Comparison of ENCODE assay signal across 22 cellular contexts in the genomic region with DNA sequence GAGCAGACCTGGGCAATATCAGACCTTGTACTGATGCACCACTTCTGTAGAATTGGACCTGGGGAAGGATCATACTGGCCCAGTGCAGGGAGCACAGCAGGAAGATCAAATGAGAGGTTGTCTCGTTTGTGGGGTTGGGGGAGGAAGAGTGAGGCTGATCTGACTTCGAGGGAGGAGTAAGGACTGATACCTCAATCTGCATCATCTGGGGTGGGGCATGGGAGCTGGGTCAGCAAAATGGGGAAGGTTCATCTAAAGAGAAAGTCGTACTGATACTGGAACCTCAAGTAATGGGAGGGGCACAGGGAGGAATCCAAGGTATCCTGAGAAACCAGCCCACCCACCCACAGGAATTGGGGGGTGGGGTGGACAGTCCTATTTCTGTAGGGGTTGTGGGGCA. TPM values are rescaled to one million over a fixed set of nuclear protein-coding genes. Genes with fewer than 3 reads are reported as not detected.
DNase-seq lines count a peak whose midpoint lies in the region; FAIRE-seq and TF ChIP-seq lines count a peak whose summit lies in the region.
"Had no signal": no experiment of that assay in that cellular context is flagged by ENCODE, and none has a peak within 500 bp of the region (broad histone marks: within the 10 kb centered on the region; RNA-seq: fewer than 3 reads in every experiment).

No MANE protein-coding gene starts in this region.

- H3K4me1 Mint-ChIP-seq in nephron progenitor cell: peaks cover 42% of the 10 kb centered on the region

- H3K18ac ChIP-seq in H1 (ENCODE audit: extremely low read depth, low read length): no peak overlapping the region

- no peak for TF ChIP-seq RAD21 in H1 (IDR thresholded peaks at IDR 0.05 in 1 of 2, conservative IDR thresholded peaks at IDR 0.05 in 1 of 2; ENCODE audit: low read depth in 2 of 2, low read length in 2 of 2)

- H3K23ac ChIP-seq in H1 (ENCODE audit: insufficient read length): no peak overlapping the region

- intact Hi-C loops in vagina (cut with DNase I): no loop called here

- no peak overlapping the region for H3K27ac Mint-ChIP-seq in nephron progenitor cell

- DNase-seq in H1 (ENCODE audit: low read depth in 1 of 2, low spot score in 2 of 2) (no peak), nephron progenitor cell (no peak), NCI-H2081 (lab: John Stamatoyannopoulos, UW) (no peak), brain microvascular endothelial cell (no peak), vagina (ENCODE audit: extremely low spot score in 2 of 2) (no peak)
- DNase-seq: activated CD4-positive, alpha-beta T cell treated with anti-CD3 and anti-CD28 coated beads, Interleukin-2, amount 50 U/mL, for 1 hour; activated CD8-positive, alpha-beta memory T cell treated with anti-CD3 and anti-CD28 coated beads, Interleukin-2, amount 50 U/mL, for 48 hours; activated gamma-delta T cell; Caco-2; dorsolateral prefrontal cortex; KBM-7; MV-4-11; NCI-H1694; NCI-H69; stimulated activated CD4-positive, alpha-beta T cell treated with anti-CD3 and anti-CD28 coated beads, Interleukin-4, amount 100 ng/mL, for 1 hour had no signal

- no peak overlapping the region for H3K27ac ChIP-seq in HUES6 (ENCODE audit: low read depth, low read length)
- H3K27ac ChIP-seq in H1 (ENCODE audit: low read depth, low read length): no peak overlapping the region
- no peak overlapping the region for H3K27ac ChIP-seq in brain microvascular endothelial cell
- no peak overlapping the region for H3K27ac ChIP-seq in vagina
- H3K27ac ChIP-seq: dorsolateral prefrontal cortex, neutrophil, RWPE1, upper lobe of left lung had no signal

- CTCF ChIA-PET in H1 (lab: Charles Lee; ENCODE audit: partially characterized antibody): interaction anchor here (1.2 to 1.8 kb wide), 3 partner anchors 32 to 279 kb away, joined by 3 to 7 read pairs (median 5); no protein-coding TSS in a partner anchor

- H3K9me3 ChIP-seq in ES-I3 (ENCODE audit: control insufficient read depth, insufficient read depth, low read length) (no peaks in the 10 kb centered on the region), HUES6 (ENCODE audit: control insufficient read depth, insufficient read depth, low read depth, low read length) (no peaks in the 10 kb centered on the region), H1 (ENCODE audit: insufficient read depth in 2 of 2, low read depth in 1 of 2, low read length in 1 of 2) (no peaks in the 10 kb centered on the region), vagina (no peaks in the 10 kb centered on the region)
- H3K9me3 ChIP-seq: Caco-2, neutrophil, upper lobe of left lung had no signal

- H2BK5ac ChIP-seq in H1 (ENCODE audit: low read depth, low read length): no peak overlapping the region

- H3K56ac ChIP-seq in H1 (replicated peaks; ENCODE audit: insufficient read length, low read depth, low read length): no peak overlapping the region

- TF ChIP-seq POLR2A in H1 (IDR thresholded peaks at IDR 0.05; ENCODE audit: control extremely low read depth in 1 of 2, low read depth in 2 of 2, low read length in 2 of 2): no peak
- TF ChIP-seq POLR2A in vagina (IDR thresholded peaks at IDR 0.05): no peak

- H3K27me3 Mint-ChIP-seq in nephron progenitor cell (ENCODE audit: low read depth, poor library complexity): peaks cover 91% of the 10 kb centered on the region

- no peak overlapping the region for H3K4ac ChIP-seq in H1 (replicated peaks; ENCODE audit: insufficient read length, low read depth, low read length)

- H2BK120ac ChIP-seq in H1 (replicated peaks; ENCODE audit: low read depth, low read length): no peak overlapping the region

- H3K9ac ChIP-seq in ES-I3 (ENCODE audit: low read depth, low read length) (peak overlapping the region; percentile 41; the same call in 1 of the 2 replicates), HUES6 (ENCODE audit: low read length) (no peak overlapping the region), H1 (replicated peaks in 1 of 4; ENCODE audit: extremely low read depth in 1 of 4, low read depth in 3 of 4, low read length in 3 of 4) (peak overlapping the region in 1 of 4 experiments; percentile 33; a peak in 1 of 7 replicates)

- TF ChIP-seq CTCF in H1 (IDR thresholded peaks at IDR 0.05; ENCODE audit: control extremely low read depth in 1 of 3, insufficient read depth in 1 of 3, low read depth in 1 of 3, low read length in 3 of 3): no peak
- no peak for TF ChIP-seq CTCF in nephron progenitor cell (IDR thresholded peaks at IDR 0.05)
- TF ChIP-seq CTCF in brain microvascular endothelial cell (IDR thresholded peaks at IDR 0.05; ENCODE audit: low read depth, low read length, missing control alignments): no peak
- TF ChIP-seq CTCF in vagina (IDR thresholded peaks at IDR 0.05): no peak

- H3K4me3 ChIP-seq in HUES6 (ENCODE audit: low read depth, low read length) (peak overlapping the region; percentile 43), H1 (ENCODE audit: extremely low read depth in 1 of 4, insufficient read depth in 2 of 4, low read depth in 3 of 4, low read length in 4 of 4) (peak overlapping the region; percentile 12 to 58 (median 18); a peak in 5 of 8 replicates), brain microvascular endothelial cell (ENCODE audit: low read depth, low read length) (no peak overlapping the region), vagina (no peak overlapping the region)
- H3K4me3 ChIP-seq: upper lobe of left lung had no signal

- peaks cover 13% of the 10 kb centered on the region for H3K9me3 Mint-ChIP-seq in nephron progenitor cell

- TF ChIP-seq EP300 in H1 (IDR thresholded peaks at IDR 0.05; ENCODE audit: borderline replicate concordance in 1 of 2, low read depth in 2 of 2, low read length in 2 of 2): no peak

- H3K4me1 ChIP-seq in ES-I3 (ENCODE audit: insufficient read depth, low read length): peaks cover 14% of the 10 kb centered on the region
- peaks cover 33% of the 10 kb centered on the region for H3K4me1 ChIP-seq in HUES6 (ENCODE audit: control insufficient read depth, insufficient read depth, low read length)
- H3K4me1 ChIP-seq in H1 (replicated peaks in 1 of 4; ENCODE audit: control insufficient read depth in 3 of 4, insufficient read depth in 4 of 4, low read length in 3 of 4): peaks cover 10 to 30% (median 14%) of the 10 kb centered on the region in 4 experiments; a peak in 6 of 7 replicates
- H3K4me1 ChIP-seq in vagina: peaks cover 56% of the 10 kb centered on the region

- H2AK5ac ChIP-seq in H1 (ENCODE audit: low read depth, low read length): 0 out of 2 replicates have a peak overlapping the region, but pooled peaks have one; percentile 65

- peaks cover 36% of the 10 kb centered on the region for H3K36me3 Mint-ChIP-seq in nephron progenitor cell (ENCODE audit: low read depth)

- H3K27me3 ChIP-seq in HUES6 (ENCODE audit: control insufficient read depth, insufficient read depth, low read length) (peaks cover 70% of the 10 kb centered on the region), H1 (replicated peaks in 1 of 4; ENCODE audit: control insufficient read depth in 3 of 4, extremely low read depth in 1 of 4, insufficient read depth in 3 of 4, low read length in 3 of 4) (peaks cover 39 to 61% (median 57%) of the 10 kb centered on the region in 4 experiments), brain microvascular endothelial cell (replicated peaks) (peaks cover 45% of the 10 kb centered on the region), vagina (no peaks in the 10 kb centered on the region)

- no peaks in the 10 kb centered on the region for H3K79me1 ChIP-seq in H1 (ENCODE audit: low read depth, low read length)

- peak overlapping the region; percentile 75; the same call in 1 of the 2 replicates for H2BK12ac ChIP-seq in H1 (ENCODE audit: low read depth, low read length)

- H3K4me2 ChIP-seq in H1 (ENCODE audit: insufficient read depth in 1 of 2, low read depth in 2 of 2, low read length in 2 of 2): peak overlapping the region; percentile 76 to 81

- POLR2A ChIA-PET in H1 (lab: Charles Lee; ENCODE audit: partially characterized antibody): interaction anchor here (3.2 kb wide), 1 partner anchor 11 kb away, joined by 21 read pairs; the partner anchor contains the start of gene POLR1H

- 71% methylated on average over 3 of the region's 3 CpGs; no CpG with 5 or more reads in 1 of the 2 experiments for WGBS in H1 (ENCODE audit: extremely low coverage in 1 of 2, insufficient coverage in 1 of 2, insufficient read length in 1 of 2, insufficient replicate concordance in 2 of 2, low coverage in 1 of 2, low lambda C conversion rate in 2 of 2, missing lambda C conversion rate in 1 of 2), 2 experiments

- no peak for FAIRE-seq in H1 (lab: Jason Lieb, UNC)

- in situ Hi-C loops in brain microvascular endothelial cell (cut with HindIII; ENCODE audit: low pct_ligation_motif_present, low sequenced_read_pairs): no loop called here

- no peaks in the 10 kb centered on the region for H3K79me2 ChIP-seq in H1 (ENCODE audit: control insufficient read depth in 1 of 2, insufficient read depth in 2 of 2, low read length in 2 of 2)

- peaks cover 26% of the 10 kb centered on the region for H3K23me2 ChIP-seq in H1 (ENCODE audit: low read depth, low read length)

- H4K20me1 ChIP-seq in H1 (replicated peaks in 1 of 2; ENCODE audit: control insufficient read depth in 1 of 2, insufficient read depth in 2 of 2, low read length in 2 of 2): no peaks in the 10 kb centered on the region

- peak overlapping the region; percentile 68 for H3K4me3 Mint-ChIP-seq in nephron progenitor cell

- H4K8ac ChIP-seq in H1 (ENCODE audit: extremely low read depth, insufficient read depth, low read length): no peak overlapping the region

- H3K14ac ChIP-seq in H1 (ENCODE audit: insufficient read length): no peak overlapping the region

- H2BK15ac ChIP-seq in H1 (ENCODE audit: low read length): no peak overlapping the region; the same call in 1 of the 2 replicates

- H2BK20ac ChIP-seq in H1 (ENCODE audit: low read length): no peak overlapping the region

- no peak overlapping the region for H4K91ac ChIP-seq in H1 (replicated peaks; ENCODE audit: insufficient read length, low read length)

- H2AFZ ChIP-seq in H1 (ENCODE audit: low read length): no peak overlapping the region

- H4K5ac ChIP-seq in H1 (ENCODE audit: insufficient read length, low read depth, low read length): no peak overlapping the region

- H3K36me3 ChIP-seq in ES-I3 (ENCODE audit: insufficient read depth, low read length): no peaks in the 10 kb centered on the region
- 0 out of 2 replicates have a peak, but pooled peaks cover 3% of the 10 kb centered on the region for H3K36me3 ChIP-seq in HUES6 (ENCODE audit: control insufficient read depth, insufficient read depth, low read length)
- H3K36me3 ChIP-seq in H1 (ENCODE audit: control insufficient read depth in 2 of 4, insufficient read depth in 4 of 4, low read length in 3 of 4): no peaks in the 10 kb centered on the region
- no peaks in the 10 kb centered on the region for H3K36me3 ChIP-seq in brain microvascular endothelial cell (replicated peaks)
- H3K36me3 ChIP-seq in vagina: peaks cover 0 to 9% of the 10 kb centered on the region in 2 donors

RNA-seq across cellular contexts. Expression of gene RNF39, which starts 3.7 kb away (rescaled TPM):
- 1.4 and 1.7 TPM in 2 replicates for total RNA-seq in H1 (2021; fragmentation: NEBNext Ultra II Directional; extraction: Animal tissue kit (Norgen Biotek cat#: 25700))
- 2.3 TPM in 2 replicates for polyA plus RNA-seq in H1 (2011; rRNA removed)
- 1.6 TPM for polyA plus RNA-seq in H1 (2011; cell fraction: cytosol; rRNA removed)
- 1.5 TPM for polyA plus RNA-seq in H1 (2011; cell fraction: nucleus; rRNA removed)
- 1.2 to 1.6 TPM (median 1.5 TPM) in 4 replicates for polyA plus RNA-seq in H1 (2012, experiment 1 of 2)
- 1.4 TPM for polyA plus RNA-seq in H1 (2012, experiment 2 of 2)
- polyA plus RNA-seq in H1 (2013, experiment 1 of 2): 0.83 TPM
- polyA plus RNA-seq in H1 (2013, experiment 2 of 2): 1.2 TPM
- 0.39 and 0.54 TPM in 2 replicates for polyA minus RNA-seq in H1 (2011; rRNA and poly(A)+ RNA removed)
- polyA minus RNA-seq in H1 (2011; cell fraction: cytosol; rRNA and poly(A)+ RNA removed): 0.51 TPM
- 0.40 TPM for polyA minus RNA-seq in H1 (2011; cell fraction: nucleus; rRNA and poly(A)+ RNA removed)
- 18.2 TPM for total RNA-seq in vagina
- total RNA-seq: cardiac septum had no signal

RNA-seq across cellular contexts. Expression of gene PPP1R11, which starts 4.9 kb away (rescaled TPM):
- total RNA-seq in H1 (2021; fragmentation: NEBNext Ultra II Directional; extraction: Animal tissue kit (Norgen Biotek cat#: 25700)): 26.1 and 26.3 TPM in 2 replicates
- 28.0 and 32.8 TPM in 2 replicates for polyA plus RNA-seq in H1 (2011; rRNA removed)
- 23.2 TPM for polyA plus RNA-seq in H1 (2011; cell fraction: cytosol; rRNA removed)
- 14.0 TPM for polyA plus RNA-seq in H1 (2011; cell fraction: nucleus; rRNA removed)
- 24.7 to 28.8 TPM (median 26.1 TPM) in 4 replicates for polyA plus RNA-seq in H1 (2012, experiment 1 of 2)
- 37.7 TPM for polyA plus RNA-seq in H1 (2012, experiment 2 of 2)
- polyA plus RNA-seq in H1 (2013, experiment 1 of 2): 29.4 TPM
- 29.7 TPM for polyA plus RNA-seq in H1 (2013, experiment 2 of 2)
- polyA minus RNA-seq in H1 (2011; rRNA and poly(A)+ RNA removed): 18.2 and 18.6 TPM in 2 replicates
- polyA minus RNA-seq in H1 (2011; cell fraction: cytosol; rRNA and poly(A)+ RNA removed): 10.5 TPM
- polyA minus RNA-seq in H1 (2011; cell fraction: nucleus; rRNA and poly(A)+ RNA removed): 9.8 TPM
- 19.6 TPM for total RNA-seq in vagina

RNA-seq across cellular contexts. Expression of gene POLR1H, which starts 10.8 kb away (rescaled TPM):
- total RNA-seq in H1 (2021; fragmentation: NEBNext Ultra II Directional; extraction: Animal tissue kit (Norgen Biotek cat#: 25700)): 31.5 and 35.7 TPM in 2 replicates
- polyA plus RNA-seq in H1 (2011; rRNA removed): 79.0 and 82.2 TPM in 2 replicates
- 54.6 TPM for polyA plus RNA-seq in H1 (2011; cell fraction: cytosol; rRNA removed)
- polyA plus RNA-seq in H1 (2011; cell fraction: nucleus; rRNA removed): 44.8 TPM
- polyA plus RNA-seq in H1 (2012, experiment 1 of 2): 33.6 to 54.9 TPM (median 49.3 TPM) in 4 replicates
- 71.1 TPM for polyA plus RNA-seq in H1 (2012, experiment 2 of 2)
- 53.3 TPM for polyA plus RNA-seq in H1 (2013, experiment 1 of 2)
- 57.4 TPM for polyA plus RNA-seq in H1 (2013, experiment 2 of 2)
- 12.6 and 18.4 TPM in 2 replicates for polyA minus RNA-seq in H1 (2011; rRNA and poly(A)+ RNA removed)
- polyA minus RNA-seq in H1 (2011; cell fraction: cytosol; rRNA and poly(A)+ RNA removed): 7.1 TPM
- polyA minus RNA-seq in H1 (2011; cell fraction: nucleus; rRNA and poly(A)+ RNA removed): 13.1 TPM
- 31.2 TPM for total RNA-seq in vagina

RNA-seq across cellular contexts. Expression of gene TRIM31, which starts 41.0 kb away (rescaled TPM):
- not detected in 2 replicates for total RNA-seq in H1 (2021; fragmentation: NEBNext Ultra II Directional; extraction: Animal tissue kit (Norgen Biotek cat#: 25700))
- polyA plus RNA-seq in H1 (2011; rRNA removed): 0.08 TPM in 1 of 2 replicates, not detected in the other
- polyA plus RNA-seq in H1 (2011; cell fraction: cytosol; rRNA removed): 0.06 TPM
- polyA plus RNA-seq in H1 (2011; cell fraction: nucleus; rRNA removed): not detected
- 0.19 to 0.31 TPM in 2 of 4 replicates, not detected in the others for polyA plus RNA-seq in H1 (2012, experiment 1 of 2)
- polyA plus RNA-seq in H1 (2012, experiment 2 of 2): not detected
- not detected for polyA plus RNA-seq in H1 (2013, experiment 1 of 2)
- polyA plus RNA-seq in H1 (2013, experiment 2 of 2): 0.06 TPM
- polyA minus RNA-seq in H1 (2011; rRNA and poly(A)+ RNA removed): not detected in 2 replicates
- not detected for polyA minus RNA-seq in H1 (2011; cell fraction: cytosol; rRNA and poly(A)+ RNA removed)
- polyA minus RNA-seq in H1 (2011; cell fraction: nucleus; rRNA and poly(A)+ RNA removed): not detected
- not detected for total RNA-seq in vagina
- total RNA-seq: cardiac septum, dorsolateral prefrontal cortex, renal cortical epithelial cell had no signal

Comparison
In these comparisons a context has a peak if more than half of its experiments do, and no peak if none do; other contexts are left out.
1. H3K4me3 ChIP-seq: peak in HUES6 (single experiment) and H1 (4 of 4); none in brain microvascular endothelial cell (single experiment) and vagina (0 of 2).